In the genomic region with DNA sequence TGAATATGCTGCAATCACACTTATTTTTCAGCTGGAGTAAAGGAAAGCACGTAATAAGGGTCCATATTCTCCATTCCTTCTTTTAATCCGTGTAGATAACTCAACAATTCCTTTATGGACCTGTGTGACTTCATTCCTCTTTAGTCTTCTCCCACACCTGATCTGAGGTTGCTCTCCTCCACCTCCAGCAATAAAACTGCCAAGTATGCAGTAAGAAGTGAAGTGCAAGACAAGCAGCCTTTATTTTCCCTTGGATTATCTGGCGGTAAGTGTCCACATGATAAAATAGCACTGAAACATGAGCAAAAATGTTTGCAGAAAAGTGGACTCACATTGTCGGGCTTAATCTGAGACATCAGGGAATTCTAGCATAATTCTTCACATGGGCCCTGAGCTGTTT, we compare ENCODE assay signal across 16 cellular contexts. TPM values are rescaled to one million over a fixed set of nuclear protein-coding genes. Genes with fewer than 3 reads are reported as not detected.
DNase-seq lines count a peak whose midpoint lies in the region; TF ChIP-seq lines count a peak whose summit lies in the region.
"Had no signal": no experiment of that assay in that cellular context is flagged by ENCODE, and none has a peak within 500 bp of the region (broad histone marks: within the 10 kb centered on the region; RNA-seq: fewer than 3 reads in every experiment).

No MANE protein-coding gene starts in this region.

- intact Hi-C loops in Caco-2 (cut with micrococcal nuclease; ENCODE audit: unreplicated experiment): loop anchor here (1.0 to 5.0 kb wide), 2 partner anchors 13 to 261 kb away; a partner anchor contains a TSS
- intact Hi-C loops in Calu3 (cut with micrococcal nuclease; ENCODE audit: unreplicated experiment): no loop called here
- intact Hi-C loops in transverse colon (cut with DNase I; ENCODE audit: low total_unique reads): no loop called here

- H3K4me1 Mint-ChIP-seq in Caco-2 (ENCODE audit: low read depth, unreplicated experiment) (peaks cover 47% of the 10 kb centered on the region), Calu3 (ENCODE audit: low read depth, unreplicated experiment) (peaks cover 54% of the 10 kb centered on the region), type B pancreatic cell (ENCODE audit: unreplicated experiment) (no peaks in the 10 kb centered on the region)

- H3K27me3 Mint-ChIP-seq in Caco-2 (ENCODE audit: insufficient read depth, unreplicated experiment): no peaks in the 10 kb centered on the region
- H3K27me3 Mint-ChIP-seq in Calu3 (ENCODE audit: unreplicated experiment): no peaks in the 10 kb centered on the region
- H3K27me3 Mint-ChIP-seq in type B pancreatic cell: no peaks in the 10 kb centered on the region
- H3K27me3 Mint-ChIP-seq: CD4-positive, alpha-beta memory T cell had no signal

- WGBS in hepatocyte (ENCODE audit: low lambda C conversion rate, missing lambda C conversion rate): 62% methylated on average over 4 of the region's 4 CpGs
- 79 to 86% methylated on average over 4 of the region's 4 CpGs for WGBS in transverse colon (ENCODE audit: low coverage in 1 of 2), 2 donors

- BruUV-seq in Caco-2 (replicated peaks; lab: Mats Ljungman, UMichigan) (no TSS peak), Calu3 (replicated peaks; lab: Mats Ljungman, UMichigan) (no TSS peak)

- H3K4me2 ChIP-seq in hepatocyte (peak overlapping the region; percentile 44), osteoblast (ENCODE audit: insufficient read depth, low read length) (no peak overlapping the region)
- H3K4me2 ChIP-seq: GM23338 had no signal

- H3K79me2 ChIP-seq in hepatocyte: peaks cover 55% of the 10 kb centered on the region
- H3K79me2 ChIP-seq in osteoblast (ENCODE audit: insufficient read depth, low read length): peaks cover 19% of the 10 kb centered on the region

- CTCF ChIA-PET in Caco-2 (lab: Charles Lee): interaction anchor here (3.6 kb wide), 1 partner anchor 13 kb away, joined by 47 read pairs; a partner anchor contains a TSS
- CTCF ChIA-PET in Calu3 (lab: Charles Lee): interaction anchor here (1.1 kb wide), 2 partner anchors 12 to 13 kb away, joined by 3 read pairs; no protein-coding TSS in a partner anchor

- peak overlapping the region; percentile 68 for H3K27ac Mint-ChIP-seq in Caco-2 (ENCODE audit: unreplicated experiment)
- peak overlapping the region; percentile 58 for H3K27ac Mint-ChIP-seq in Calu3 (ENCODE audit: unreplicated experiment)
- no peak overlapping the region for H3K27ac Mint-ChIP-seq in type B pancreatic cell

- peak overlapping the region; percentile 34 for H3K4me3 Mint-ChIP-seq in Caco-2 (ENCODE audit: unreplicated experiment)
- no peak overlapping the region for H3K4me3 Mint-ChIP-seq in Calu3 (ENCODE audit: low read depth, unreplicated experiment)
- H3K4me3 Mint-ChIP-seq in type B pancreatic cell: no peak overlapping the region
- H3K4me3 Mint-ChIP-seq: CD4-positive, alpha-beta memory T cell; GM23338; H9 had no signal

- in situ Hi-C loops in transverse colon (cut with MboI; ENCODE audit: low pct_ligation_motif_present in 1 of 4, low pct_unique_long_range_greater_than_20kb in 1 of 4, low sequenced_read_pairs in 3 of 4): no loop called here

- H3K4me1 ChIP-seq in Caco-2 (peaks cover 36% of the 10 kb centered on the region), hepatocyte (ENCODE audit: insufficient read depth) (no peaks in the 10 kb centered on the region), osteoblast (ENCODE audit: insufficient read depth, low read length) (peaks cover 2% of the 10 kb centered on the region), transverse colon (no peaks in the 10 kb centered on the region)

- no peaks in the 10 kb centered on the region for H4K20me1 ChIP-seq in hepatocyte (ENCODE audit: insufficient read depth, poor library complexity, severe bottlenecking)
- no peaks in the 10 kb centered on the region for H4K20me1 ChIP-seq in osteoblast (ENCODE audit: insufficient read depth, low read length)

- H3K36me3 Mint-ChIP-seq in Caco-2 (ENCODE audit: insufficient read depth, unreplicated experiment) (peaks cover 43% of the 10 kb centered on the region), Calu3 (ENCODE audit: insufficient read depth, unreplicated experiment) (peaks cover 28% of the 10 kb centered on the region), type B pancreatic cell (peaks cover 28% of the 10 kb centered on the region)
- H3K36me3 Mint-ChIP-seq: CD4-positive, alpha-beta memory T cell had no signal

- no peaks in the 10 kb centered on the region for H3K9me2 ChIP-seq in hepatocyte (replicated peaks; ENCODE audit: insufficient read depth)

- DNase-seq in Caco-2 (peak; percentile 57 to 66), Calu3 (no peak), hepatocyte (ENCODE audit: low spot score) (no peak), osteoblast (ENCODE audit: insufficient read length, low spot score, missing footprints) (no peak), type B pancreatic cell (ENCODE audit: extremely low spot score, unreplicated experiment) (no peak), activated T-cell treated with anti-CD3 and anti-CD28 coated beads for 4 hours (no peak), transverse colon (no peak)
- DNase-seq: C1 segment of cervical spinal cord; CD4-positive, alpha-beta memory T cell; COR-L47; DMS 273 treated with DMSO at 0.1 percent for 48 hours; DMS79; GDM1; H9 had no signal

- H3K27me3 ChIP-seq in Caco-2 (replicated peaks; ENCODE audit: control insufficient read depth, insufficient read depth, low read length): no peaks in the 10 kb centered on the region
- no peaks in the 10 kb centered on the region for H3K27me3 ChIP-seq in hepatocyte
- no peaks in the 10 kb centered on the region for H3K27me3 ChIP-seq in osteoblast (ENCODE audit: insufficient read depth, low read length)
- no peaks in the 10 kb centered on the region for H3K27me3 ChIP-seq in transverse colon

- no peaks in the 10 kb centered on the region for H3K9me3 Mint-ChIP-seq in Caco-2 (ENCODE audit: unreplicated experiment)
- H3K9me3 Mint-ChIP-seq in Calu3 (ENCODE audit: low read depth, unreplicated experiment): no peaks in the 10 kb centered on the region
- H3K9me3 Mint-ChIP-seq in type B pancreatic cell: no peaks in the 10 kb centered on the region
- H3K9me3 Mint-ChIP-seq: CD4-positive, alpha-beta memory T cell; GM23338; H9 had no signal

- H3K27ac ChIP-seq in hepatocyte (peak overlapping the region; percentile 85), osteoblast (ENCODE audit: low read depth, low read length) (no peak overlapping the region), transverse colon (no peak overlapping the region)

- POLR2A ChIA-PET in Caco-2 (lab: Charles Lee): interaction anchor here (3.3 kb wide), 1 partner anchor 14 kb away, joined by 33 read pairs; a partner anchor contains a TSS

- TF ChIP-seq EP300 in transverse colon (IDR thresholded peaks at IDR 0.05; ENCODE audit: low read depth): no peak

- H3K9me3 ChIP-seq in Caco-2: no peaks in the 10 kb centered on the region
- no peaks in the 10 kb centered on the region for H3K9me3 ChIP-seq in hepatocyte (ENCODE audit: low read depth)
- no peaks in the 10 kb centered on the region for H3K9me3 ChIP-seq in osteoblast (ENCODE audit: low read depth, low read length)
- no peaks in the 10 kb centered on the region for H3K9me3 ChIP-seq in transverse colon

- H3K36me3 ChIP-seq in Caco-2 (ENCODE audit: control insufficient read depth, insufficient read depth, low read length): 0 out of 2 replicates have a peak, but pooled peaks cover 1% of the 10 kb centered on the region
- no peaks in the 10 kb centered on the region for H3K36me3 ChIP-seq in hepatocyte (replicated peaks; ENCODE audit: insufficient read depth, low read depth)
- no peaks in the 10 kb centered on the region for H3K36me3 ChIP-seq in osteoblast (ENCODE audit: insufficient read depth, low read length)
- H3K36me3 ChIP-seq in transverse colon: no peaks in the 10 kb centered on the region

- H2AFZ ChIP-seq in hepatocyte (no peak overlapping the region), osteoblast (ENCODE audit: low read length) (peak overlapping the region; percentile 31)
- H2AFZ ChIP-seq: GM23338 had no signal

- TF ChIP-seq POLR2A in transverse colon (IDR thresholded peaks at IDR 0.05): no peak

- TF ChIP-seq CTCF in Caco-2 (IDR thresholded peaks at IDR 0.05; ENCODE audit: insufficient read depth in 1 of 2, low read depth in 1 of 2, low read length in 1 of 2, severe bottlenecking in 1 of 2, unreplicated experiment in 1 of 2): no peak
- TF ChIP-seq CTCF in Calu3 (IDR thresholded peaks at IDR 0.05; ENCODE audit: unreplicated experiment): no peak
- TF ChIP-seq CTCF in hepatocyte (IDR thresholded peaks at IDR 0.05; ENCODE audit: poor library complexity): no peak
- TF ChIP-seq CTCF in osteoblast (IDR thresholded peaks at IDR 0.05; ENCODE audit: extremely low read depth, low read depth, low read length): no peak
- no peak for TF ChIP-seq CTCF in type B pancreatic cell (conservative IDR thresholded peaks at IDR 0.05)
- TF ChIP-seq CTCF in transverse colon (IDR thresholded peaks at IDR 0.05): no peak

- H3K4me3 ChIP-seq in Caco-2 (ENCODE audit: low read depth, low read length): no peak overlapping the region
- H3K4me3 ChIP-seq in hepatocyte: no peak overlapping the region
- H3K4me3 ChIP-seq in osteoblast (ENCODE audit: insufficient read depth, low read length): no peak overlapping the region
- no peak overlapping the region for H3K4me3 ChIP-seq in transverse colon
- H3K4me3 ChIP-seq: GM12878, GM23338 had no signal

RNA-seq across cellular contexts. Expression of a gene that starts 13.8 kb away (rescaled TPM):
- total RNA-seq in Caco-2 (2022) (44.9 and 46.7 TPM in 2 replicates), Calu3 (2022) (63.1 and 80.7 TPM in 2 replicates), hepatocyte (27.5 and 37.3 TPM in 2 replicates), osteoblast (1.4 and 1.8 TPM in 2 replicates), type B pancreatic cell (ENCODE audit: low replicate concordance) (14.0 and 29.1 TPM in 2 replicates), transverse colon (1 to 10 TPM in 3 of 4 donors, not detected in 1; 2.7 to 3.2 (median 2.9) TPM)
- polyA plus RNA-seq in hepatocyte: 9.0 and 10.7 TPM in 2 replicates

Comparison
In these comparisons a context has a peak if more than half of its experiments do, and no peak if none do; other contexts are left out.
1. DNase-seq: peak in Caco-2 (2 of 2); none in Calu3 (single experiment), hepatocyte (single experiment), osteoblast (single experiment), type B pancreatic cell (single experiment), activated T-cell treated with anti-CD3 and anti-CD28 coated beads for 4 hours (single experiment) and transverse colon (single experiment).